Comparison of ENCODE assay signal across 1 cellular context in genomic region chr17:74873874-74874614, GRCh38.
A peak's percentile ranks its signal among the peaks of the same experiment; 100 is the strongest.
TF ChIP-seq lines count a peak whose summit lies in the region.

No MANE protein-coding gene starts in this region.

TF ChIP-seq in GM12878, 131 proteins besides CTCF, POLR2A, EP300 and RAD21:
- TF ChIP-seq MTA3 (IDR thresholded peaks at IDR 0.05; ENCODE audit: borderline replicate concordance, low read length) (peak; percentile 51; the same call in 1 of the 2 replicates), EGR1 (IDR thresholded peaks at IDR 0.05; ENCODE audit: borderline replicate concordance in 1 of 2, low read depth in 2 of 2, low read length in 2 of 2) (no peak), SPI1 (IDR thresholded peaks at IDR 0.05; ENCODE audit: borderline replicate concordance, insufficient read depth, low read depth, low read length) (no peak), CEBPB (IDR thresholded peaks at IDR 0.05; ENCODE audit: borderline replicate concordance in 1 of 2, low read depth in 2 of 2, low read length in 2 of 2) (no peak)
